Comparison of ENCODE assay signal across 20 cellular contexts in genomic region chrX:101176439-101176838, GRCh38. TPM values are rescaled to one million over a fixed set of nuclear protein-coding genes. Genes with fewer than 3 reads are reported as not detected.
DNase-seq lines count a peak whose midpoint lies in the region; ATAC-seq, FAIRE-seq and TF ChIP-seq lines count a peak whose summit lies in the region.
"Had no signal": no experiment of that assay in that cellular context is flagged by ENCODE, and none has a peak within 500 bp of the region (broad histone marks: within the 10 kb centered on the region; RNA-seq: fewer than 3 reads in every experiment).

No MANE protein-coding gene starts in this region.

- H3K9ac ChIP-seq in PC-3 (ENCODE audit: low read length), result no peak overlapping the region
- H3K9ac ChIP-seq: BLaER1, GM23248 had no signal

- H3K27me3 ChIP-seq in PC-3 (ENCODE audit: low read length) (no peaks in the 10 kb centered on the region), pancreas (peaks cover 0 to 10% (median 0%) of the 10 kb centered on the region in 4 donors)
- H3K27me3 ChIP-seq: BLaER1 had no signal

- TF ChIP-seq CTCF in PC-3 (conservative IDR thresholded peaks at IDR 0.05; ENCODE audit: low read depth, low read length) (no peak), pancreas (IDR thresholded peaks at IDR 0.05) (no peak), chondrocyte (IDR thresholded peaks at IDR 0.05) (no peak)

- H3K27ac ChIP-seq in PC-3 (ENCODE audit: low read length) (no peak overlapping the region), pancreas (no peak overlapping the region)
- H3K27ac ChIP-seq: 22Rv1, BLaER1, GM23248 had no signal

- H3K36me3 Mint-ChIP-seq in activated T-cell treated with anti-CD3 and anti-CD28 coated beads, Interleukin-2, amount 50 U/mL, for 72 hours (ENCODE audit: insufficient read depth in 2 of 2), result no peaks in the 10 kb centered on the region
- H3K36me3 Mint-ChIP-seq in chondrocyte (ENCODE audit: low read depth), result no peaks in the 10 kb centered on the region
- H3K36me3 Mint-ChIP-seq: CD8-positive, alpha-beta T cell had no signal

- 78 to 81% methylated on average over 3 of the region's 3 CpGs for WGBS in pancreas, 2 donors

- no peak overlapping the region for H3K4me2 ChIP-seq in PC-3 (ENCODE audit: low read length)
- H3K4me2 ChIP-seq: BLaER1 had no signal

- peaks cover 7% of the 10 kb centered on the region for H3K4me1 ChIP-seq in PC-3 (ENCODE audit: insufficient read depth, low read length)
- H3K4me1 ChIP-seq in pancreas, result no peaks in the 10 kb centered on the region
- H3K4me1 ChIP-seq: BLaER1 had no signal

- no peak overlapping the region for H2AFZ ChIP-seq in PC-3 (ENCODE audit: low read length)
- H2AFZ ChIP-seq: GM23248 had no signal

- no peaks in the 10 kb centered on the region for H3K9me2 ChIP-seq in PC-3 (replicated peaks; ENCODE audit: low read length)

- intact Hi-C loops in PC-3 (cut with micrococcal nuclease), result no loop called here
- intact Hi-C loops in pancreas (cut with DNase I), result no loop called here

- FAIRE-seq in colon (lab: Jason Lieb, UNC) (peak; percentile 77), pancreas (lab: Jason Lieb, UNC) (peak; percentile 60)
- FAIRE-seq: GM12892, GM18507, H54 had no signal

- no peaks in the 10 kb centered on the region for H3K36me3 ChIP-seq in PC-3 (ENCODE audit: low read depth, low read length)
- H3K36me3 ChIP-seq in pancreas, result no peaks in the 10 kb centered on the region
- H3K36me3 ChIP-seq: BLaER1 had no signal

- BruUV-seq in PC-3 (replicated peaks; lab: Mats Ljungman, UMichigan), result no TSS peak

- POLR2A ChIA-PET in PC-3 (lab: Charles Lee; ENCODE audit: unreplicated experiment), result no interaction called here

- peak overlapping the region; percentile 3 for H3K27ac Mint-ChIP-seq in activated T-cell treated with anti-CD3 and anti-CD28 coated beads, Interleukin-2, amount 50 U/mL, for 72 hours
- H3K27ac Mint-ChIP-seq in chondrocyte (ENCODE audit: unreplicated experiment), result no peak overlapping the region
- H3K27ac Mint-ChIP-seq: CD8-positive, alpha-beta T cell had no signal

- no peak overlapping the region for H3K4me3 Mint-ChIP-seq in activated T-cell treated with anti-CD3 and anti-CD28 coated beads, Interleukin-2, amount 50 U/mL, for 72 hours
- H3K4me3 Mint-ChIP-seq in chondrocyte (ENCODE audit: unreplicated experiment), result no peak overlapping the region
- H3K4me3 Mint-ChIP-seq: CD8-positive, alpha-beta T cell had no signal

- H3K79me2 ChIP-seq in PC-3 (ENCODE audit: low read length), result no peaks in the 10 kb centered on the region

- no peak for DNase-seq in activated T-cell treated with anti-CD3 and anti-CD28 coated beads, Interleukin-2, amount 50 U/mL, for 72 hours
- DNase-seq in activated T-cell treated with anti-CD3 and anti-CD28 coated beads, Interleukin-2, amount 50 U/mL, for 1 hour, result no peak
- DNase-seq in PC-3, result peak; percentile 9
- no peak for DNase-seq in pancreas
- no peak for DNase-seq in chondrocyte (ENCODE audit: low spot score)
- DNase-seq in stimulated activated CD4-positive, alpha-beta T cell treated with anti-CD3 and anti-CD28 coated beads, Interleukin-15, amount 100 ng/mL, for 24 hours, result no peak
- no peak for DNase-seq in GM03348 (ENCODE audit: low spot score)
- DNase-seq: Calu3; CD8-positive, alpha-beta T cell; DMS79 treated with DMSO at 0.1 percent for 48 hours; EL; GM23248 had no signal

- CTCF ChIA-PET in PC-3 (lab: Charles Lee), result no interaction called here

- no peak for ATAC-seq in activated T-cell treated with anti-CD3 and anti-CD28 coated beads, Interleukin-2, amount 50 U/mL, for 72 hours (replicated peaks in 1 of 2)
- ATAC-seq in PC-3 (peak; percentile 75), pancreas (no peak)
- ATAC-seq: CD8-positive, alpha-beta T cell; HCT116 had no signal

- H3F3A ChIP-seq in PC-3 (ENCODE audit: low read length, unreplicated experiment), result no peaks in the 10 kb centered on the region

- no peaks in the 10 kb centered on the region for H3K9me3 Mint-ChIP-seq in activated T-cell treated with anti-CD3 and anti-CD28 coated beads, Interleukin-2, amount 50 U/mL, for 72 hours
- H3K9me3 Mint-ChIP-seq in chondrocyte (ENCODE audit: low read depth), result no peaks in the 10 kb centered on the region
- H3K9me3 Mint-ChIP-seq: CD8-positive, alpha-beta T cell had no signal

- H3K27me3 Mint-ChIP-seq in activated T-cell treated with anti-CD3 and anti-CD28 coated beads, Interleukin-2, amount 50 U/mL, for 72 hours (ENCODE audit: low read depth), result peaks cover 14% of the 10 kb centered on the region
- no peaks in the 10 kb centered on the region for H3K27me3 Mint-ChIP-seq in chondrocyte (ENCODE audit: low read depth)

- H4K20me1 ChIP-seq in PC-3 (ENCODE audit: low read length), result no peaks in the 10 kb centered on the region
- H4K20me1 ChIP-seq: BLaER1 had no signal

- H3K4me3 ChIP-seq in PC-3 (ENCODE audit: low read length), result no peak overlapping the region
- no peak overlapping the region for H3K4me3 ChIP-seq in pancreas
- H3K4me3 ChIP-seq: BLaER1, GM23248 had no signal

- H3K9me3 ChIP-seq in PC-3 (ENCODE audit: low read length) (no peaks in the 10 kb centered on the region), pancreas (no peaks in the 10 kb centered on the region)
- H3K9me3 ChIP-seq: BLaER1 had no signal

- no peaks in the 10 kb centered on the region for H3K4me1 Mint-ChIP-seq in activated T-cell treated with anti-CD3 and anti-CD28 coated beads, Interleukin-2, amount 50 U/mL, for 72 hours (ENCODE audit: low read depth)
- no peaks in the 10 kb centered on the region for H3K4me1 Mint-ChIP-seq in chondrocyte (ENCODE audit: low read depth)

RNA-seq across cellular contexts. Expression of gene DRP2, which starts 43.1 kb away (rescaled TPM):
- total RNA-seq in activated T-cell treated with anti-CD3 and anti-CD28 coated beads, Interleukin-2, amount 50 U/mL, for 72 hours, result 1 to 10 TPM in 1 of 2 donors, under 1 TPM in 1; 0.86 to 1.2 TPM
- total RNA-seq in PC-3 (2014; rRNA removed), result 0.15 and 0.58 TPM in 2 replicates
- under 1 TPM in 3 of 6 donors, not detected in 3; 0.06 to 0.31 (median 0.06) TPM for total RNA-seq in pancreas
- polyA plus RNA-seq in pancreas, result under 1 TPM; 0.02 to 0.04 TPM
- 0.23 to 0.92 TPM (median 0.37 TPM) in 3 replicates for total RNA-seq in chondrocyte
- total RNA-seq: CD8-positive, alpha-beta T cell; G401 had no signal
